In the genomic region with DNA sequence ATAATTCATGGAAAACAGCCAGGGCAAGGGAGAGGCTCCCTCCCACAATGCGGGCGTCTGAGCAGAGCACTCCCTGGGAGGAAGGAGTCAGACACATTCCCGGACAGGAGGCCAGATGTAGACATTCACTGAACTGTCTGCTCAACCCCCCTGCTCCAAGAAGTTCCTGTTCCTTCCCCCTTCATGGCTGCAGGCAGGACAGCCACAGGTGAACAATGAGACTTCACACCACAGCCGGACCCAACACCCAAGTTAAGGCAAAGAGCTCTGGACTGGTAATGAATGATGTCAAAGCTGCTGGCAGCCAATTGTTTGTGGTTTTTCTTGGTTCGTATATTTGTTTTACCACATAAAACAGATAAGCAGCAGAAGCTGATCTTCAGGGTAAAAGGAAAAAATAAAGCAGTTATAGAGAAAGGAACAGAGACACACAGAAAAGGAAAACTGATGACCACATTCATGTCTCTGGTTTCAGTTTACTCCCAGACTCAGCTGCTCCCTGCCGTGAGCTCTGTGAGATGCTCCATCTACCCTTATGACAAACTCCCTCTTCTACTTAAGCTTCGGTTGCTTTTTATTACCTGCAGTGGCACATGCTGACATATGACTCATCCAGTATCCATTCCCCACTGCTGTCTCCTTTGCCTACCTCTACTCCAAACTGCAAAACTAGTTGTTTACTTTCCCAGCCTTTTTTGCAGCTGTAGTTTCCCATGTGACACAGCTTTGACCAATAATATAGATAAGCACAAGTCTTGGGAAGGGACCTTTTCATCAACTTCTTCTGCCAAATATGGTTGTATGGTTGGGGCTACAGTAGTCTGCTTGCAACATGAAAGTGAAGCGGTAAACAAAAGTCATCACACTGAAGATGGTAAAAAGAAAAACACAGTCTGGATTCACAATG, we compare ENCODE assay signal across 1 cellular context.
TF ChIP-seq lines count a peak whose summit lies in the region.

No MANE protein-coding gene starts in this region.

TF ChIP-seq in HepG2, 621 proteins besides CTCF, POLR2A, EP300 and RAD21 (continued from another document):
- TF ChIP-seq GTF2F1 (IDR thresholded peaks at IDR 0.05; ENCODE audit: low read length) = no peak
